ENCODE assay signal across 2 cellular contexts in the genomic region with DNA sequence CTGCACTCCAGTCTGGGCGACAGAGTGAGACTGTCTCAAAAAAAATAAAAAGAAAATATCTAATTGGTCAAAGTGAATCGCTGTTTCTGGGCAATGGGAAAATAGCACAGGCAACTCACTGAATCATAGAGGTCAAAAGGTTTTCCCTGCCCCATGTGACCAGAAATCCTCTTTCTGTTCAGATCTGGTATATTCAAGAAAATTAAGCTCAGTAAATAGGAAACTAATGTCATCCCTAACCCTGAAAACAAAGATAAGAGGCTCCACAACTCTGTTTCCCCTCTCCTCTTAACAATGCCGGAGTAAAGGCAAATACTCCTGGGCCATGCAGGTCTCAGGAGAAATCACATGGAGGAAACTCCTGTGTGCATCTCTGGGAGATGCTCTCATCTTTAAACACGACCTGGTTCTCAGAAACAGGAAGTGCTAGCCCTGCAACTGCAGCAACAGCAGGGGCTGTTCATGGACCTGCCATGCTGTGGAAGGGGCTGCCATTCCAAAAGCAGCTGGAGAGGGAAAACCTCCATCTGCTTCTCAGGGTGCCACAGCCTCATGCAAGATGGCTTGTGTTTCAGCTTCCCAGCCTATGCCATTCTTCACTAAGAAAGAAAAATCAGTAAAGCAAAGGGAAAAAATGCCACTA.
A peak's percentile ranks its signal among the peaks of the same experiment; 100 is the strongest.
TF ChIP-seq lines count a peak whose summit lies in the region.

No MANE protein-coding gene starts in this region.

TF ChIP-seq in GM23338, 12 proteins besides CTCF, POLR2A, EP300 and RAD21:
- TF ChIP-seq NANOG (IDR thresholded peaks at IDR 0.05; ENCODE audit: borderline replicate concordance) = no peak
- no peak for TF ChIP-seq POLR2AphosphoS5 (IDR thresholded peaks at IDR 0.05; ENCODE audit: low read depth)
- no peak for TF ChIP-seq ZNF331 (CRISPR knock-in tag; IDR thresholded peaks at IDR 0.05; ENCODE audit: low read depth)
- no peak for TF ChIP-seq EZH2phosphoT487 (IDR thresholded peaks at IDR 0.05; ENCODE audit: unreplicated experiment)
- TF ChIP-seq STAT1 (IDR thresholded peaks at IDR 0.05; ENCODE audit: unreplicated experiment) = no peak
- TF ChIP-seq, protein P1, sequence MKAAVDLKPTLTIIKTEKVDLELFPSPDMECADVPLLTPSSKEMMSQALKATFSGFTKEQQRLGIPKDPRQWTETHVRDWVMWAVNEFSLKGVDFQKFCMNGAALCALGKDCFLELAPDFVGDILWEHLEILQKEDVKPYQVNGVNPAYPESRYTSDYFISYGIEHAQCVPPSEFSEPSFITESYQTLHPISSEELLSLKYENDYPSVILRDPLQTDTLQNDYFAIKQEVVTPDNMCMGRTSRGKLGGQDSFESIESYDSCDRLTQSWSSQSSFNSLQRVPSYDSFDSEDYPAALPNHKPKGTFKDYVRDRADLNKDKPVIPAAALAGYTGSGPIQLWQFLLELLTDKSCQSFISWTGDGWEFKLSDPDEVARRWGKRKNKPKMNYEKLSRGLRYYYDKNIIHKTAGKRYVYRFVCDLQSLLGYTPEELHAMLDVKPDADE (IDR thresholded peaks at IDR 0.05) = no peak
- no peak for TF ChIP-seq JUNB (IDR thresholded peaks at IDR 0.05; ENCODE audit: unreplicated experiment)
- TF ChIP-seq EZH2 (IDR thresholded peaks at IDR 0.05; ENCODE audit: low read depth, unreplicated experiment) = no peak
TF ChIP-seq in GM23338: peak in this region for 0.

TF ChIP-seq in GM12878, 131 proteins besides CTCF, POLR2A, EP300 and RAD21:
- TF ChIP-seq SPI1 (IDR thresholded peaks at IDR 0.05; ENCODE audit: borderline replicate concordance, insufficient read depth, low read depth, low read length) (peak; percentile 64; the same call in 1 of the 2 replicates), EED (IDR thresholded peaks at IDR 0.05; ENCODE audit: low read depth) (no peak), SIX5 (IDR thresholded peaks at IDR 0.05; ENCODE audit: low read depth, low read length, severe bottlenecking) (no peak), SMARCA5 (IDR thresholded peaks at IDR 0.05) (no peak), CHD2 (IDR thresholded peaks at IDR 0.05; ENCODE audit: borderline replicate concordance, low read depth, low read length) (no peak), SMC3 (IDR thresholded peaks at IDR 0.05; ENCODE audit: borderline replicate concordance, low read length) (no peak)
- TF ChIP-seq, protein P2, sequence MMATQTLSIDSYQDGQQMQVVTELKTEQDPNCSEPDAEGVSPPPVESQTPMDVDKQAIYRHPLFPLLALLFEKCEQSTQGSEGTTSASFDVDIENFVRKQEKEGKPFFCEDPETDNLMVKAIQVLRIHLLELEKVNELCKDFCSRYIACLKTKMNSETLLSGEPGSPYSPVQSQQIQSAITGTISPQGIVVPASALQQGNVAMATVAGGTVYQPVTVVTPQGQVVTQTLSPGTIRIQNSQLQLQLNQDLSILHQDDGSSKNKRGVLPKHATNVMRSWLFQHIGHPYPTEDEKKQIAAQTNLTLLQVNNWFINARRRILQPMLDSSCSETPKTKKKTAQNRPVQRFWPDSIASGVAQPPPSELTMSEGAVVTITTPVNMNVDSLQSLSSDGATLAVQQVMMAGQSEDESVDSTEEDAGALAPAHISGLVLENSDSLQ (IDR thresholded peaks at IDR 0.05) = no peak
